Comparison of ENCODE assay signal across 19 cellular contexts in genomic region chr16:22683730-22684280, GRCh38.
DNase-seq lines count a peak whose midpoint lies in the region; ATAC-seq and TF ChIP-seq lines count a peak whose summit lies in the region.
"Had no signal": no experiment of that assay in that cellular context is flagged by ENCODE, and none has a peak within 500 bp of the region (broad histone marks: within the 10 kb centered on the region; RNA-seq: fewer than 3 reads in every experiment).

No MANE protein-coding gene starts in this region.

- no peak overlapping the region for H3K9ac ChIP-seq in neural progenitor cell

- H3K4me3 Mint-ChIP-seq in neural progenitor cell, result no peak overlapping the region
- H3K4me3 Mint-ChIP-seq: CD4-positive, alpha-beta T cell had no signal

- peaks cover 3 to 41% (median 16%) of the 10 kb centered on the region in 4 donors for H3K4me1 ChIP-seq in esophagus muscularis mucosa
- peaks cover 12% of the 10 kb centered on the region for H3K4me1 ChIP-seq in neural progenitor cell
- peaks cover 23% of the 10 kb centered on the region for H3K4me1 ChIP-seq in testis
- H3K4me1 ChIP-seq: SJCRH30 had no signal

- H3K27me3 Mint-ChIP-seq in neural progenitor cell (ENCODE audit: insufficient read depth, low read depth), result peaks cover 6% of the 10 kb centered on the region

- H2AFZ ChIP-seq in neural progenitor cell (replicated peaks), result no peak overlapping the region

- no peaks in the 10 kb centered on the region for H3K36me3 Mint-ChIP-seq in neural progenitor cell

- peaks cover 28% of the 10 kb centered on the region for H3F3A ChIP-seq in neural progenitor cell (ENCODE audit: low read depth)

- no peaks in the 10 kb centered on the region for H3K4me1 Mint-ChIP-seq in neural progenitor cell

- peak; percentile 32 for DNase-seq in SK-MEL-5 (ENCODE audit: low read depth, low spot score)
- no peak for DNase-seq in esophagus muscularis mucosa (ENCODE audit: extremely low spot score)
- peak; percentile 32 for DNase-seq in neural progenitor cell (ENCODE audit: low spot score)
- DNase-seq in testis, result no peak
- DNase-seq: ACHN; Calu3; CD4-positive, alpha-beta T cell; IMR-90; Kasumi-1; NCI-H1417 treated with DMSO at 0.1 percent for 48 hours; NCI-H2081; NCI-H226; NCI-H526; NK-92 treated with Interleukin-12 subunit alpha and Interleukin-12 subunit beta, amount 100 ng/mL, for 24 hours; SJCRH30 had no signal

- TF ChIP-seq POLR2A in esophagus muscularis mucosa (IDR thresholded peaks at IDR 0.05; ENCODE audit: low read depth) (no peak), testis (IDR thresholded peaks at IDR 0.05) (no peak)

- H3K36me3 ChIP-seq in esophagus muscularis mucosa (no peaks in the 10 kb centered on the region), neural progenitor cell (no peaks in the 10 kb centered on the region), testis (ENCODE audit: low read depth, missing control alignments) (no peaks in the 10 kb centered on the region)
- H3K36me3 ChIP-seq: SJCRH30 had no signal

- peak overlapping the region in 3 of 4 donors; percentile 49 to 73 (median 71) for H3K27ac ChIP-seq in esophagus muscularis mucosa (replicated peaks in 1 of 4)
- peak overlapping the region; percentile 83 for H3K27ac ChIP-seq in neural progenitor cell
- peak overlapping the region; percentile 46 to 87 for H3K27ac ChIP-seq in testis
- H3K27ac ChIP-seq: RWPE1, SJCRH30 had no signal

- H4K20me1 ChIP-seq in neural progenitor cell (ENCODE audit: low read depth), result no peaks in the 10 kb centered on the region

- 80% methylated on average over 3 of the region's 3 CpGs for WGBS in esophagus muscularis mucosa
- 52 to 53% methylated on average over 3 of the region's 3 CpGs for WGBS in testis, 2 donors

- TF ChIP-seq CTCF in esophagus muscularis mucosa (IDR thresholded peaks at IDR 0.05) (no peak), neural progenitor cell (IDR thresholded peaks at IDR 0.05) (no peak), testis (IDR thresholded peaks at IDR 0.05) (no peak)

- no peak overlapping the region for H3K27ac Mint-ChIP-seq in neural progenitor cell
- H3K27ac Mint-ChIP-seq: CD4-positive, alpha-beta T cell had no signal

- intact Hi-C loops in esophagus muscularis mucosa (cut with DNase I) (no loop called here), testis (cut with DNase I; ENCODE audit: low total_unique reads) (no loop called here)

- H3K9me3 ChIP-seq in esophagus muscularis mucosa, result peaks cover 0 to 11% (median 0%) of the 10 kb centered on the region in 4 donors
- peaks cover 7% of the 10 kb centered on the region for H3K9me3 ChIP-seq in neural progenitor cell (ENCODE audit: low read depth)
- H3K9me3 ChIP-seq in testis, result no peaks in the 10 kb centered on the region

- peaks cover 6% of the 10 kb centered on the region for H3K9me3 Mint-ChIP-seq in neural progenitor cell

- H3K79me2 ChIP-seq in neural progenitor cell (ENCODE audit: low read depth), result no peaks in the 10 kb centered on the region

- ATAC-seq in GM18502 (IDR thresholded peaks at IDR 0.05; ENCODE audit: poor library complexity, unreplicated experiment), result no peak
- ATAC-seq in GM18907 (IDR thresholded peaks at IDR 0.05; ENCODE audit: unreplicated experiment), result no peak
- ATAC-seq in HG02642 (IDR thresholded peaks at IDR 0.05; ENCODE audit: poor library complexity, unreplicated experiment), result no peak

- TF ChIP-seq EP300 in esophagus muscularis mucosa (IDR thresholded peaks at IDR 0.05), result no peak

- no peaks in the 10 kb centered on the region for H3K27me3 ChIP-seq in esophagus muscularis mucosa
- no peaks in the 10 kb centered on the region for H3K27me3 ChIP-seq in neural progenitor cell
- H3K27me3 ChIP-seq in testis, result no peaks in the 10 kb centered on the region

- in situ Hi-C loops in SK-MEL-5 (cut with HindIII; ENCODE audit: low pct_unique_long_range_greater_than_20kb, low sequenced_read_pairs), result no loop called here

- peak overlapping the region; percentile 17 for H3K4me2 ChIP-seq in neural progenitor cell

- H3K4me3 ChIP-seq in esophagus muscularis mucosa (no peak overlapping the region), neural progenitor cell (no peak overlapping the region), testis (no peak overlapping the region)
- H3K4me3 ChIP-seq: SJCRH30 had no signal

Comparison
In these comparisons a context has a peak if more than half of its experiments do, and no peak if none do; other contexts are left out.
1. DNase-seq: peak in SK-MEL-5 (single experiment) and neural progenitor cell (single experiment); none in esophagus muscularis mucosa (single experiment) and testis (single experiment).
2. Peak in every context shown above with its lines, with median percentiles within 50 percentile points of each other: H3K27ac ChIP-seq.